Comparison of ENCODE assay signal across 1 cellular context in the genomic region with DNA sequence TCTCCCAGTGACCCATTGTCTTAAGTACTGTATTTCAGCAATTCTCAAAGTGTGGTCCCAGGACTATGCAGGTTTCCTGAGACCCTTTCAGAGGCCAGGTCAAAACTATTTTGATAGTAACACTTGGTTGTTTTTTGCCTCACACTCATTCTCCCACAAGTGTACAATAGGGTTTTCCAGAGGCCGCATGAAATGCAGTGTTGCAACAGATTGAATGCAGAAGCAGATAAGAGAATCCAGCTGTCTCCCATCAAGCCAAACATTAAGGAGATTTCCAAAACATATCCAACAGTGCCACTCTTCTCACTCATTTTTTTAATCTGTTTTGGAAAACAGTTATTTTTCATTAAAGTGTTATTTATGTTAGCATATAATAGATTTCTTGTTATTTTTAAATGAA.
TF ChIP-seq lines count a peak whose summit lies in the region.

No MANE protein-coding gene starts in this region.

TF ChIP-seq in GM23338, 12 proteins besides CTCF, POLR2A, EP300 and RAD21 (continued from another document):
- TF ChIP-seq, protein P1, sequence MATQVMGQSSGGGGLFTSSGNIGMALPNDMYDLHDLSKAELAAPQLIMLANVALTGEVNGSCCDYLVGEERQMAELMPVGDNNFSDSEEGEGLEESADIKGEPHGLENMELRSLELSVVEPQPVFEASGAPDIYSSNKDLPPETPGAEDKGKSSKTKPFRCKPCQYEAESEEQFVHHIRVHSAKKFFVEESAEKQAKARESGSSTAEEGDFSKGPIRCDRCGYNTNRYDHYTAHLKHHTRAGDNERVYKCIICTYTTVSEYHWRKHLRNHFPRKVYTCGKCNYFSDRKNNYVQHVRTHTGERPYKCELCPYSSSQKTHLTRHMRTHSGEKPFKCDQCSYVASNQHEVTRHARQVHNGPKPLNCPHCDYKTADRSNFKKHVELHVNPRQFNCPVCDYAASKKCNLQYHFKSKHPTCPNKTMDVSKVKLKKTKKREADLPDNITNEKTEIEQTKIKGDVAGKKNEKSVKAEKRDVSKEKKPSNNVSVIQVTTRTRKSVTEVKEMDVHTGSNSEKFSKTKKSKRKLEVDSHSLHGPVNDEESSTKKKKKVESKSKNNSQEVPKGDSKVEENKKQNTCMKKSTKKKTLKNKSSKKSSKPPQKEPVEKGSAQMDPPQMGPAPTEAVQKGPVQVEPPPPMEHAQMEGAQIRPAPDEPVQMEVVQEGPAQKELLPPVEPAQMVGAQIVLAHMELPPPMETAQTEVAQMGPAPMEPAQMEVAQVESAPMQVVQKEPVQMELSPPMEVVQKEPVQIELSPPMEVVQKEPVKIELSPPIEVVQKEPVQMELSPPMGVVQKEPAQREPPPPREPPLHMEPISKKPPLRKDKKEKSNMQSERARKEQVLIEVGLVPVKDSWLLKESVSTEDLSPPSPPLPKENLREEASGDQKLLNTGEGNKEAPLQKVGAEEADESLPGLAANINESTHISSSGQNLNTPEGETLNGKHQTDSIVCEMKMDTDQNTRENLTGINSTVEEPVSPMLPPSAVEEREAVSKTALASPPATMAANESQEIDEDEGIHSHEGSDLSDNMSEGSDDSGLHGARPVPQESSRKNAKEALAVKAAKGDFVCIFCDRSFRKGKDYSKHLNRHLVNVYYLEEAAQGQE (IDR thresholded peaks at IDR 0.05; ENCODE audit: unreplicated experiment): no peak
- TF ChIP-seq POLR2AphosphoS5 (IDR thresholded peaks at IDR 0.05; ENCODE audit: low read depth) (no peak), CREB1 (CRISPR knock-in tag; IDR thresholded peaks at IDR 0.05; ENCODE audit: low read depth) (no peak), ETS1 (IDR thresholded peaks at IDR 0.05) (no peak)
